In genomic region chr4:152684007-152684406, GRCh38 we compare ENCODE assay signal across 13 cellular contexts. TPM values are rescaled to one million over a fixed set of nuclear protein-coding genes. Genes with fewer than 3 reads are reported as not detected.
A peak's percentile ranks its signal among the peaks of the same experiment; 100 is the strongest.
DNase-seq lines count a peak whose midpoint lies in the region; ATAC-seq, FAIRE-seq and TF ChIP-seq lines count a peak whose summit lies in the region.
"Had no signal": no experiment of that assay in that cellular context is flagged by ENCODE, and none has a peak within 500 bp of the region (broad histone marks: within the 10 kb centered on the region; RNA-seq: fewer than 3 reads in every experiment).

No MANE protein-coding gene starts in this region.

- 0 out of 2 replicates have a peak overlapping the region, but pooled peaks have one; percentile 2 for H3K27ac ChIP-seq in RWPE1
- H3K27ac ChIP-seq: foreskin keratinocyte had no signal

- TF ChIP-seq CTCF in GM10248 (IDR thresholded peaks at IDR 0.05; ENCODE audit: control extremely low read depth, extremely low read depth, low read depth, missing control alignments) (no peak), RWPE1 (conservative IDR thresholded peaks at IDR 0.05; ENCODE audit: low read depth) (no peak), HFFc6 (IDR thresholded peaks at IDR 0.05) (no peak)

- no peak overlapping the region for H3K27ac Mint-ChIP-seq in HFFc6

- peaks cover 24% of the 10 kb centered on the region for H3K27me3 Mint-ChIP-seq in HFFc6 (ENCODE audit: insufficient read depth)

- CTCF ChIA-PET in GM10248 (lab: Yijun Ruan, JAX) (interaction anchor here (0.8 to 2.2 kb wide), 11 partner anchors 9 to 179 kb away, joined by 3 to 8 read pairs (median 3); no protein-coding TSS in a partner anchor), RWPE1 (lab: Yijun Ruan, JAX) (no interaction called here)

- peak; percentile 39 for ATAC-seq in GM19035 (IDR thresholded peaks at IDR 0.05; ENCODE audit: unreplicated experiment)
- ATAC-seq in HG02852 (IDR thresholded peaks at IDR 0.05; ENCODE audit: unreplicated experiment): peak; percentile 62
- ATAC-seq in HG03457 (IDR thresholded peaks at IDR 0.05; ENCODE audit: unreplicated experiment): no peak
- ATAC-seq in HG03460 (IDR thresholded peaks at IDR 0.05; ENCODE audit: unreplicated experiment): no peak
- ATAC-seq: foreskin keratinocyte had no signal

- no peak for FAIRE-seq in urothelium cell line (lab: Jason Lieb, UNC)

- no peaks in the 10 kb centered on the region for H3K36me3 Mint-ChIP-seq in HFFc6 (ENCODE audit: low read depth)

- peak; percentile 48 for DNase-seq in GM10248 (ENCODE audit: extremely low spot score)
- no peak for DNase-seq in RWPE1 (ENCODE audit: low spot score)
- DNase-seq in urothelium cell line (ENCODE audit: low spot score): no peak
- DNase-seq in HFFc6: no peak
- DNase-seq: anterior cingulate cortex, EL, foreskin keratinocyte, Kasumi-1, NCI-H2171 had no signal

- H3K4me3 Mint-ChIP-seq in HFFc6: no peak overlapping the region

- POLR2A ChIA-PET in GM10248 (lab: Yijun Ruan, JAX) (no interaction called here), RWPE1 (lab: Yijun Ruan, JAX; ENCODE audit: low non-redundant PET) (no interaction called here)

- no peaks in the 10 kb centered on the region for H3K9me3 Mint-ChIP-seq in HFFc6

- H3K4me1 Mint-ChIP-seq in HFFc6 (ENCODE audit: low read depth): peaks cover 28% of the 10 kb centered on the region

RNA-seq across cellular contexts. Expression of gene TMEM154, which starts 4.2 kb away (rescaled TPM):
- total RNA-seq in HFFc6 (2021; fragmentation: NEBNext Ultra II Directional; extraction: Animal tissue kit (Norgen Biotek cat#: 25700)): 1 to 10 TPM in 3 of 6 experiments, under 1 TPM in 3; 0.23 to 4.0 (median 0.95) TPM

Comparison
In these comparisons a context has a peak if more than half of its experiments do, and no peak if none do; other contexts are left out.
1. ATAC-seq: peak in GM19035 (single experiment) and HG02852 (single experiment); none in HG03457 (single experiment) and HG03460 (single experiment).